8 cellular contexts compared by ENCODE assay signal in genomic region chr10:68330852-68331454, GRCh38. TPM values are rescaled to one million over a fixed set of nuclear protein-coding genes. Genes with fewer than 3 reads are reported as not detected.
DNase-seq lines count a peak whose midpoint lies in the region; ATAC-seq, FAIRE-seq and TF ChIP-seq lines count a peak whose summit lies in the region.

No MANE protein-coding gene starts in this region.

- CTCF ChIA-PET in BJ (lab: Yijun Ruan, JAX), result interaction anchor here (0.6 to 1.1 kb wide), 2 partner anchors 18 to 420 kb away, joined by 3 to 4 read pairs; no protein-coding TSS in a partner anchor

- POLR2A ChIA-PET in BJ (lab: Charles Lee), result interaction anchor here (0.5 kb wide), 1 partner anchor 16 kb away, joined by 7 read pairs; no protein-coding TSS in a partner anchor

- no peaks in the 10 kb centered on the region for H3K27me3 ChIP-seq in BJ (ENCODE audit: control insufficient read depth, insufficient read depth, low read length)

- H3K36me3 ChIP-seq in BJ (ENCODE audit: control insufficient read depth, insufficient read depth, low read length), result no peaks in the 10 kb centered on the region

- peak overlapping the region; percentile 82 for H3K4me3 ChIP-seq in BJ (ENCODE audit: low read depth, low read length)
- H3K4me3 ChIP-seq in LNCaP clone FGC (ENCODE audit: low read depth, low read length), result peak overlapping the region; percentile 95
- peak overlapping the region; percentile 86 for H3K4me3 ChIP-seq in fibroblast of the aortic adventitia (ENCODE audit: low read depth, low read length)

- TF ChIP-seq POLR2A in GM18505 (IDR thresholded peaks at IDR 0.05; ENCODE audit: borderline replicate concordance, extremely low read depth, insufficient read depth, insufficient read length) (no peak), H54 (IDR thresholded peaks at IDR 0.05; ENCODE audit: low read depth, low read length) (no peak)

- FAIRE-seq in H54 (lab: Jason Lieb, UNC), result no peak

- TF ChIP-seq CTCF in BJ (IDR thresholded peaks at IDR 0.05; ENCODE audit: insufficient read depth, low read depth, low read length) (no peak), LNCaP clone FGC (IDR thresholded peaks at IDR 0.05; ENCODE audit: control insufficient read depth, extremely low read depth, insufficient read depth) (no peak), fibroblast of the aortic adventitia (IDR thresholded peaks at IDR 0.05; ENCODE audit: insufficient read depth, low read length) (no peak)

- no peak for DNase-seq in BJ (ENCODE audit: low read depth)
- no peak for DNase-seq in LNCaP clone FGC (ENCODE audit: low read depth)
- peak; percentile 9 for DNase-seq in activated T-cell treated with anti-CD3 and anti-CD28 coated beads for 4 hours
- DNase-seq in fibroblast of the aortic adventitia (ENCODE audit: low read depth), result peak; percentile 51
- DNase-seq in occipital lobe (lab: John Stamatoyannopoulos, UW), result peak; percentile 50
- no peak for DNase-seq in H54 (ENCODE audit: insufficient read length, low spot score)

- ATAC-seq in GM18505 (IDR thresholded peaks at IDR 0.05; ENCODE audit: unreplicated experiment) (no peak), GM21576 (IDR thresholded peaks at IDR 0.05; ENCODE audit: unreplicated experiment) (no peak)

RNA-seq across cellular contexts. Expression of gene HNRNPH3, which starts 0.9 kb away (rescaled TPM):
- polyA plus RNA-seq in BJ (2011; rRNA removed), result 27.7 and 59.1 TPM in 2 replicates
- polyA minus RNA-seq in BJ (2011; rRNA and poly(A)+ RNA removed), result 15.7 and 24.1 TPM in 2 replicates
- 16.7 and 20.9 TPM in 2 replicates for total RNA-seq in fibroblast of the aortic adventitia (ENCODE audit: low replicate concordance)
- total RNA-seq in occipital lobe, result 41.2 TPM

RNA-seq across cellular contexts. Expression of gene PBLD, which starts 1.8 kb away (rescaled TPM):
- polyA plus RNA-seq in BJ (2011; rRNA removed), result 1.1 and 2.1 TPM in 2 replicates
- polyA minus RNA-seq in BJ (2011; rRNA and poly(A)+ RNA removed), result 0.66 and 1.5 TPM in 2 replicates
- 6.6 and 10.8 TPM in 2 replicates for total RNA-seq in fibroblast of the aortic adventitia (ENCODE audit: low replicate concordance)
- total RNA-seq in occipital lobe, result 7.0 TPM

Comparison
In these comparisons a context has a peak if more than half of its experiments do, and no peak if none do; other contexts are left out.
1. DNase-seq: peak in activated T-cell treated with anti-CD3 and anti-CD28 coated beads for 4 hours (single experiment), fibroblast of the aortic adventitia (single experiment) and occipital lobe (single experiment); none in BJ (single experiment), LNCaP clone FGC (single experiment) and H54 (single experiment).
2. Peak in every context shown above with its lines, with median percentiles within 50 percentile points of each other: H3K4me3 ChIP-seq.